Comparison of ENCODE assay signal across 1 cellular context in the genomic region with DNA sequence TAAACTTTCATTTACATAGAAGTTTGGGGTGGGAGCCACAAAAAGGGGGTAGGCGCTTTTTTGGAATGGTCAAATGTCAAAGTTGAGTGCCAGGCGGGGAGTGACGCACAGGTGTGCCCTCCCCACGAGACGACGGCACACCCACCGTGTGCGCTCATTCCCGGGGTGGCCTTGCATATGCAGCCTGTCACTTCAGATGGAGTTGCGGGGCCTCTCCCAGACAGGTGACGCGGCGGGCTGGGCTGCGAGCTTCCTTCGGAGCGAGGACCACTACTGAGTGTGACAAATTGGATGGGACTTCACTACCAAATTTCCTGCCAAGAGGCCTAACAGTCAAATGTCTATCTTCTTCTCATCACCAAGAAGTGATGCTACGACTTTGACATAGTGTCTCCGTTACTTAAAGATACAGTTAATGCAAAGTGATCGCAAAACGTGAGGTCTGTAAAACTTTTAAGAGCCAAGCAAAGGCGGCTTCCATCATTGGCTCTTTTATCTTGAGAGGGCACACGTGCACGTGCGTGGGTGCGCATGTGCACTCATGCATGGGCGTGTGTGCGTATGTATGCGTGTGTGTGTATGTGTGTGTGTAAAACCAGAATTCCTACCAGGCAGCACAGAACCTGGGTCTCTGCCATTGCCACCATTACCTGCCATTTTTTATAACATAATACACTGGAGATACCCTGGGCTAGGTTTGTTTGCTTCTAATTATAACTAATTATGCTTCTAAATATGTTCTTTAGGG.
TF ChIP-seq lines count a peak whose summit lies in the region.

No MANE protein-coding gene starts in this region.

TF ChIP-seq in GM23338, 12 proteins besides CTCF, POLR2A, EP300 and RAD21 (continued from another document):
- TF ChIP-seq, protein P1, sequence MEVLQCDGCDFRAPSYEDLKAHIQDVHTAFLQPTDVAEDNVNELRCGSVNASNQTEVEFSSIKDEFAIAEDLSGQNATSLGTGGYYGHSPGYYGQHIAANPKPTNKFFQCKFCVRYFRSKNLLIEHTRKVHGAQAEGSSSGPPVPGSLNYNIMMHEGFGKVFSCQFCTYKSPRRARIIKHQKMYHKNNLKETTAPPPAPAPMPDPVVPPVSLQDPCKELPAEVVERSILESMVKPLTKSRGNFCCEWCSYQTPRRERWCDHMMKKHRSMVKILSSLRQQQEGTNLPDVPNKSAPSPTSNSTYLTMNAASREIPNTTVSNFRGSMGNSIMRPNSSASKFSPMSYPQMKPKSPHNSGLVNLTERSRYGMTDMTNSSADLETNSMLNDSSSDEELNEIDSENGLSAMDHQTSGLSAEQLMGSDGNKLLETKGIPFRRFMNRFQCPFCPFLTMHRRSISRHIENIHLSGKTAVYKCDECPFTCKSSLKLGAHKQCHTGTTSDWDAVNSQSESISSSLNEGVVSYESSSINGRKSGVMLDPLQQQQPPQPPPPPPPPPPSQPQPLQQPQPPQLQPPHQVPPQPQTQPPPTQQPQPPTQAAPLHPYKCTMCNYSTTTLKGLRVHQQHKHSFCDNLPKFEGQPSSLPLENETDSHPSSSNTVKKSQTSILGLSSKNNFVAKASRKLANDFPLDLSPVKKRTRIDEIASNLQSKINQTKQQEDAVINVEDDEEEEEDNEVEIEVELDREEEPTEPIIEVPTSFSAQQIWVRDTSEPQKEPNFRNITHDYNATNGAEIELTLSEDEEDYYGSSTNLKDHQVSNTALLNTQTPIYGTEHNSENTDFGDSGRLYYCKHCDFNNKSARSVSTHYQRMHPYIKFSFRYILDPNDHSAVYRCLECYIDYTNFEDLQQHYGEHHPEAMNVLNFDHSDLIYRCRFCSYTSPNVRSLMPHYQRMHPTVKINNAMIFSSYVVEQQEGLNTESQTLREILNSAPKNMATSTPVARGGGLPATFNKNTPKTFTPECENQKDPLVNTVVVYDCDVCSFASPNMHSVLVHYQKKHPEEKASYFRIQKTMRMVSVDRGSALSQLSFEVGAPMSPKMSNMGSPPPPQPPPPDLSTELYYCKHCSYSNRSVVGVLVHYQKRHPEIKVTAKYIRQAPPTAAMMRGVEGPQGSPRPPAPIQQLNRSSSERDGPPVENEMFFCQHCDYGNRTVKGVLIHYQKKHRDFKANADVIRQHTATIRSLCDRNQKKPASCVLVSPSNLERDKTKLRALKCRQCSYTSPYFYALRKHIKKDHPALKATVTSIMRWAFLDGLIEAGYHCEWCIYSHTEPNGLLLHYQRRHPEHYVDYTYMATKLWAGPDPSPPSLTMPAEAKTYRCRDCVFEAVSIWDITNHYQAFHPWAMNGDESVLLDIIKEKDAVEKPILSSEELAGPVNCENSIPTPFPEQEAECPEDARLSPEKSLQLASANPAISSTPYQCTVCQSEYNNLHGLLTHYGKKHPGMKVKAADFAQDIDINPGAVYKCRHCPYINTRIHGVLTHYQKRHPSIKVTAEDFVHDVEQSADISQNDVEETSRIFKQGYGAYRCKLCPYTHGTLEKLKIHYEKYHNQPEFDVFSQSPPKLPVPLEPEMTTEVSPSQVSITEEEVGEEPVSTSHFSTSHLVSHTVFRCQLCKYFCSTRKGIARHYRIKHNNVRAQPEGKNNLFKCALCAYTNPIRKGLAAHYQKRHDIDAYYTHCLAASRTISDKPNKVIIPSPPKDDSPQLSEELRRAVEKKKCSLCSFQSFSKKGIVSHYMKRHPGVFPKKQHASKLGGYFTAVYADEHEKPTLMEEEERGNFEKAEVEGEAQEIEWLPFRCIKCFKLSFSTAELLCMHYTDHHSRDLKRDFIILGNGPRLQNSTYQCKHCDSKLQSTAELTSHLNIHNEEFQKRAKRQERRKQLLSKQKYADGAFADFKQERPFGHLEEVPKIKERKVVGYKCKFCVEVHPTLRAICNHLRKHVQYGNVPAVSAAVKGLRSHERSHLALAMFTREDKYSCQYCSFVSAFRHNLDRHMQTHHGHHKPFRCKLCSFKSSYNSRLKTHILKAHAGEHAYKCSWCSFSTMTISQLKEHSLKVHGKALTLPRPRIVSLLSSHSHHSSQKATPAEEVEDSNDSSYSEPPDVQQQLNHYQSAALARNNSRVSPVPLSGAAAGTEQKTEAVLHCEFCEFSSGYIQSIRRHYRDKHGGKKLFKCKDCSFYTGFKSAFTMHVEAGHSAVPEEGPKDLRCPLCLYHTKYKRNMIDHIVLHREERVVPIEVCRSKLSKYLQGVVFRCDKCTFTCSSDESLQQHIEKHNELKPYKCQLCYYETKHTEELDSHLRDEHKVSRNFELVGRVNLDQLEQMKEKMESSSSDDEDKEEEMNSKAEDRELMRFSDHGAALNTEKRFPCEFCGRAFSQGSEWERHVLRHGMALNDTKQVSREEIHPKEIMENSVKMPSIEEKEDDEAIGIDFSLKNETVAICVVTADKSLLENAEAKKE (CRISPR knock-in tag; IDR thresholded peaks at IDR 0.05), result no peak
- TF ChIP-seq STAT1 (IDR thresholded peaks at IDR 0.05; ENCODE audit: unreplicated experiment), result no peak
- no peak for TF ChIP-seq NANOG (IDR thresholded peaks at IDR 0.05; ENCODE audit: borderline replicate concordance)
- TF ChIP-seq REST (IDR thresholded peaks at IDR 0.05; ENCODE audit: unreplicated experiment), result no peak
- no peak for TF ChIP-seq EZH2phosphoT487 (IDR thresholded peaks at IDR 0.05; ENCODE audit: unreplicated experiment)
- TF ChIP-seq, protein P2, sequence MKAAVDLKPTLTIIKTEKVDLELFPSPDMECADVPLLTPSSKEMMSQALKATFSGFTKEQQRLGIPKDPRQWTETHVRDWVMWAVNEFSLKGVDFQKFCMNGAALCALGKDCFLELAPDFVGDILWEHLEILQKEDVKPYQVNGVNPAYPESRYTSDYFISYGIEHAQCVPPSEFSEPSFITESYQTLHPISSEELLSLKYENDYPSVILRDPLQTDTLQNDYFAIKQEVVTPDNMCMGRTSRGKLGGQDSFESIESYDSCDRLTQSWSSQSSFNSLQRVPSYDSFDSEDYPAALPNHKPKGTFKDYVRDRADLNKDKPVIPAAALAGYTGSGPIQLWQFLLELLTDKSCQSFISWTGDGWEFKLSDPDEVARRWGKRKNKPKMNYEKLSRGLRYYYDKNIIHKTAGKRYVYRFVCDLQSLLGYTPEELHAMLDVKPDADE (IDR thresholded peaks at IDR 0.05), result no peak
- TF ChIP-seq EZH2 (IDR thresholded peaks at IDR 0.05; ENCODE audit: low read depth, unreplicated experiment), result no peak
- TF ChIP-seq ZNF331 (CRISPR knock-in tag; IDR thresholded peaks at IDR 0.05; ENCODE audit: low read depth), result no peak
- TF ChIP-seq JUNB (IDR thresholded peaks at IDR 0.05; ENCODE audit: unreplicated experiment), result no peak
- TF ChIP-seq POLR2AphosphoS5 (IDR thresholded peaks at IDR 0.05; ENCODE audit: low read depth), result no peak
TF ChIP-seq in GM23338: peak in this region for 0.
